8 cellular contexts compared by ENCODE assay signal in the genomic region with DNA sequence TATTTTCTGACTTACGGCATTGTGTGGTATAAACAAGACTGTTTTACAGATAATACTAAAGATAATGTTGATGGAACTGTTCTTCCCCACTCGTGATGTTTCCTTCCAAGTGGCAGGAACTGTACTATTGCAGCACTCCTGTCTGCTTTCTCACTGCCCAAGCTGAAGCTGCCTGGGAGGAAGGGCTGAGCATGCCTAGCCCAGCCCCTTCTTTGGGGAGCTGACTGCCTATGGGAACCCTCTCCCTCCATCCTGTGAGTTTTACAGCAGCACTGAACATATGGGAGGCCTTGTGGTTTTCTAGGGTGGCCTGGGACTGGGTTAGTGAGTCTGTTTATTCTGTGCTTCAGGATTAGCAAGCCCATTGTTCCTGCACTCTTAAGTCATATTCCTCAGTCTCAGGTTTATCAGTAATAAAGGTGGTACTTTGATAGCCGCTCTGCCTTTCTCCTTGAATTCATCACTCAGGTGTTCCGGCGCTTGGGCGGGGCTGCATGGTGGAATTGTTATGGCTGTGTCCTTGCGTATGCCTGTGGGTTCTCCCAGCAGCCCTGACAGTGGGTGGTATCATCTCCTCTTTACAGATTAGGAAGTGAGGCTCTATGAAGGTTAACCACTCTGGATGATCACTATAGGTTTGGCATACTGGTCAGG.
DNase-seq lines count a peak whose midpoint lies in the region; TF ChIP-seq lines count a peak whose summit lies in the region.

No MANE protein-coding gene starts in this region.

- 54% methylated on average over 7 of the region's 7 CpGs for WGBS in smooth muscle cell (ENCODE audit: low lambda C conversion rate)

- H3K9me3 ChIP-seq in smooth muscle cell (replicated peaks; ENCODE audit: low read depth) = no peaks in the 10 kb centered on the region

- H4K20me1 ChIP-seq in smooth muscle cell (ENCODE audit: low read depth) = no peaks in the 10 kb centered on the region

- H3K4me1 ChIP-seq in smooth muscle cell (ENCODE audit: low read depth) = peaks cover 9% of the 10 kb centered on the region

- no peak overlapping the region for H3K27ac Mint-ChIP-seq in activated T-helper 2 cell treated with anti-CD3 and anti-CD28 coated beads, Interferon-gamma antibody, Interleukin-2, Interleukin-4, amounts not matched to agents 10 μg/mL and 5 μg/mL and 100 μg/mL, durations not matched to agents 14 hours and 24 hours and 36 hours

- H3K4me2 ChIP-seq in smooth muscle cell = peak overlapping the region; percentile 82

- H3K4me1 Mint-ChIP-seq in activated T-helper 2 cell treated with anti-CD3 and anti-CD28 coated beads, Interferon-gamma antibody, Interleukin-2, Interleukin-4, amounts not matched to agents 10 μg/mL and 5 μg/mL and 100 μg/mL, durations not matched to agents 14 hours and 24 hours and 36 hours (ENCODE audit: low read depth) = peaks cover 8% of the 10 kb centered on the region

- intact Hi-C loops in activated T-helper 2 cell treated with anti-CD3 and anti-CD28 coated beads, Interferon-gamma antibody, Interleukin-2, Interleukin-4, amounts not matched to agents 10 μg/mL and 5 μg/mL and 100 μg/mL, durations not matched to agents 14 hours and 24 hours and 36 hours (cut with micrococcal nuclease) = no loop called here

- peak; percentile 50 to 59 for DNase-seq in AML-193 (lab: John Stamatoyannopoulos, UW)
- DNase-seq in HT-29 (ENCODE audit: low spot score) = peak; percentile 35
- no peak for DNase-seq in activated T-helper 2 cell treated with anti-CD3 and anti-CD28 coated beads, Interferon-gamma antibody, Interleukin-2, Interleukin-4, amounts not matched to agents 10 μg/mL and 5 μg/mL and 100 μg/mL, durations not matched to agents 14 hours and 24 hours and 36 hours (ENCODE audit: low spot score)
- DNase-seq in hippocampal formation (lab: John Stamatoyannopoulos, UW) = peak; percentile 12 to 63
- peak; percentile 30 for DNase-seq in smooth muscle cell (lab: John Stamatoyannopoulos, UW; ENCODE audit: unreplicated experiment)
- DNase-seq in HuH-7.5 (ENCODE audit: low spot score) = no peak
- DNase-seq in COLO668 (lab: John Stamatoyannopoulos, UW; ENCODE audit: unreplicated experiment) = no peak
- DNase-seq in NCI-H446 treated with DMSO at 0.1 percent for 48 hours (lab: John Stamatoyannopoulos, UW) = no peak

- H3K36me3 Mint-ChIP-seq in activated T-helper 2 cell treated with anti-CD3 and anti-CD28 coated beads, Interferon-gamma antibody, Interleukin-2, Interleukin-4, amounts not matched to agents 10 μg/mL and 5 μg/mL and 100 μg/mL, durations not matched to agents 14 hours and 24 hours and 36 hours (ENCODE audit: low read depth) = no peaks in the 10 kb centered on the region

- H3K27ac ChIP-seq in smooth muscle cell (ENCODE audit: low read depth) = peak overlapping the region; percentile 99

- H3K4me3 Mint-ChIP-seq in activated T-helper 2 cell treated with anti-CD3 and anti-CD28 coated beads, Interferon-gamma antibody, Interleukin-2, Interleukin-4, amounts not matched to agents 10 μg/mL and 5 μg/mL and 100 μg/mL, durations not matched to agents 14 hours and 24 hours and 36 hours (ENCODE audit: low read depth) = peak overlapping the region; percentile 72

- H3K27me3 Mint-ChIP-seq in activated T-helper 2 cell treated with anti-CD3 and anti-CD28 coated beads, Interferon-gamma antibody, Interleukin-2, Interleukin-4, amounts not matched to agents 10 μg/mL and 5 μg/mL and 100 μg/mL, durations not matched to agents 14 hours and 24 hours and 36 hours (ENCODE audit: low read depth) = no peaks in the 10 kb centered on the region

- peak overlapping the region; percentile 27 for H3K4me3 ChIP-seq in smooth muscle cell

- H2AFZ ChIP-seq in smooth muscle cell (ENCODE audit: low read depth) = peak overlapping the region; percentile 62

- peak overlapping the region; percentile 91 for H3K9ac ChIP-seq in smooth muscle cell (ENCODE audit: low read depth)

- no peak for TF ChIP-seq CTCF in smooth muscle cell (IDR thresholded peaks at IDR 0.05; ENCODE audit: borderline replicate concordance, insufficient read depth, poor library complexity, severe bottlenecking)

- H3K79me2 ChIP-seq in smooth muscle cell (ENCODE audit: low read depth) = no peaks in the 10 kb centered on the region

- H3K27me3 ChIP-seq in smooth muscle cell (ENCODE audit: low read depth) = no peaks in the 10 kb centered on the region

- H3K9me3 Mint-ChIP-seq in activated T-helper 2 cell treated with anti-CD3 and anti-CD28 coated beads, Interferon-gamma antibody, Interleukin-2, Interleukin-4, amounts not matched to agents 10 μg/mL and 5 μg/mL and 100 μg/mL, durations not matched to agents 14 hours and 24 hours and 36 hours = no peaks in the 10 kb centered on the region

- H3K36me3 ChIP-seq in smooth muscle cell (ENCODE audit: low read depth) = no peaks in the 10 kb centered on the region

- peaks cover 10% of the 10 kb centered on the region for H3F3A ChIP-seq in smooth muscle cell (ENCODE audit: low read depth)

Comparison
In these comparisons a context has a peak if more than half of its experiments do, and no peak if none do; other contexts are left out.
1. DNase-seq: peak in AML-193 (2 of 2), HT-29 (single experiment), hippocampal formation (2 of 2) and smooth muscle cell (single experiment); none in activated T-helper 2 cell treated with anti-CD3 and anti-CD28 coated beads, Interferon-gamma antibody, Interleukin-2, Interleukin-4, amounts not matched to agents 10 μg/mL and 5 μg/mL and 100 μg/mL, durations not matched to agents 14 hours and 24 hours and 36 hours (single experiment), HuH-7.5 (single experiment), COLO668 (single experiment) and NCI-H446 treated with DMSO at 0.1 percent for 48 hours (single experiment).